13 cellular contexts compared by ENCODE assay signal in the genomic region with DNA sequence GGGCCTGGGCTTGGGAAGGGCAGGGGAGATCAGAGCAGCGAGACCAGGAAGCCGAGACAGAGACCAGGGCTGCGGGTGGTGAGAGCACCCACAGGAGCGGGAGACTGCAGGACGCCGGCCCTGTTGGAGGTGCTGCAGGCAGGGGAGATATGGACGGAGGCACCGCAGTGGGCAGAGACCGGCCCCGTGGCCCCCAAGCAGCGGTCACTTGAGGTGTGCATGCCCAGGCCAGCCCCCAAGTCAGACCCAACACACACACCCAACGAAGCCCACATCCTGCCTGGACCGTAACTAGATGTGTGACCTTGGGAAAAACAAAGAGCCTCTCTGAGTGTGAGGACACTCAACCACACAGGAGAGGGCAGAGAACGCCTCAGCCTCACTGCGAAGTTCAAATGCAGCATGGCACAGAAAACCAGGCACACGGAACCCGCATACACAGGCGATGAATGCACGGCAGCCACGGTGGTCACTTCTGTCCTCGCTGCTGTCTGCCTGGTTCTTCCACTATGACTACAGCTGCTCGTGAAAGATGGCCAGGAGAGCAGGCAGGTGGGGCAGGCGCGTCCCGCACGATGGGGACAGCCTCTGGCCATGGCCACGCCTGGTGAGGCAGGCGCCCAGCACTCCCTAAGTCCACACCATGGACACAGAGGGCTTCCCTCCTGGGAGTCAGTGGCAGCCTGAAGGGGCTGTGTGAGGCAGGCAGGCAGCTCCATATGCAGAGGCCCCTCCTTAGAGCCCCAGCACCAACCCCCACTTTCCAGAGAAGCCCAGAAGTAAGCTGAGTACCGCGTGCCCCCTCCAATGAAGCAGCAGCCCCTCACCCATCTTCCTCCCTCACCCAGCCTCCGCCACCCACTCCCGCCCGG.
A peak's percentile ranks its signal among the peaks of the same experiment; 100 is the strongest.
DNase-seq lines count a peak whose midpoint lies in the region; ATAC-seq and TF ChIP-seq lines count a peak whose summit lies in the region.
"Had no signal": no experiment of that assay in that cellular context is flagged by ENCODE, and none has a peak within 500 bp of the region (broad histone marks: within the 10 kb centered on the region; RNA-seq: fewer than 3 reads in every experiment).

No MANE protein-coding gene starts in this region.

- H3K36me3 ChIP-seq in thoracic aorta = no peaks in the 10 kb centered on the region

- H3K27me3 Mint-ChIP-seq in brain (peaks cover 7% of the 10 kb centered on the region), memory B cell (no peaks in the 10 kb centered on the region)
- H3K27me3 Mint-ChIP-seq: activated CD8-positive, alpha-beta T cell treated with anti-CD3 and anti-CD28 coated beads for 36 hours had no signal

- H3K27me3 ChIP-seq in thoracic aorta (replicated peaks; ENCODE audit: insufficient read depth) = no peaks in the 10 kb centered on the region

- H3K9me3 ChIP-seq in thoracic aorta = no peaks in the 10 kb centered on the region

- peak overlapping the region; percentile 62 for H3K4me3 ChIP-seq in thoracic aorta

- H3K9me3 Mint-ChIP-seq in brain (peaks cover 0 to 13% (median 6%) of the 10 kb centered on the region in 5 experiments), memory B cell (no peaks in the 10 kb centered on the region)
- H3K9me3 Mint-ChIP-seq: activated CD8-positive, alpha-beta T cell treated with anti-CD3 and anti-CD28 coated beads for 36 hours; activated naive CD4-positive, alpha-beta T cell treated with anti-CD3 and anti-CD28 coated beads for 36 hours had no signal

- no peak for ATAC-seq in memory B cell (ENCODE audit: low read depth)
- ATAC-seq in thoracic aorta (ENCODE audit: insufficient number of reproducible peaks, low FRiP score, low read depth) = no peak
- no peak for ATAC-seq in GM21619 (IDR thresholded peaks at IDR 0.05; ENCODE audit: unreplicated experiment)
- ATAC-seq: activated CD8-positive, alpha-beta T cell treated with anti-CD3 and anti-CD28 coated beads for 36 hours had no signal

- H3K4me3 Mint-ChIP-seq in brain (no peak overlapping the region), memory B cell (no peak overlapping the region)
- H3K4me3 Mint-ChIP-seq: activated CD8-positive, alpha-beta T cell treated with anti-CD3 and anti-CD28 coated beads for 36 hours; activated naive CD4-positive, alpha-beta T cell treated with anti-CD3 and anti-CD28 coated beads for 36 hours had no signal

- peak; percentile 15 for DNase-seq in activated CD8-positive, alpha-beta memory T cell treated with anti-CD3 and anti-CD28 coated beads, Interleukin-2, amount 50 U/mL, for 4 hours
- no peak for DNase-seq in activated CD8-positive, alpha-beta memory T cell treated with anti-CD3 and anti-CD28 coated beads for 24 hours
- DNase-seq in memory B cell (ENCODE audit: low spot score in 2 of 2) (no peak), thoracic aorta (ENCODE audit: low spot score) (no peak), GDM1 (lab: John Stamatoyannopoulos, UW) (no peak), hepatic stellate cell (ENCODE audit: low spot score) (no peak)
- DNase-seq: activated CD8-positive, alpha-beta T cell treated with anti-CD3 and anti-CD28 coated beads for 36 hours; activated naive CD4-positive, alpha-beta T cell treated with anti-CD3 and anti-CD28 coated beads for 36 hours; Calu3; NCI-H1092 treated with DMSO at 0.1 percent for 48 hours; NCI-H446 had no signal

- H3K4me1 ChIP-seq in thoracic aorta (ENCODE audit: control insufficient read depth in 1 of 2, low read depth in 2 of 2) = peaks cover 6 to 23% of the 10 kb centered on the region in 2 donors

- no peak overlapping the region for H3K27ac ChIP-seq in thoracic aorta

- H3K4me1 Mint-ChIP-seq in brain = peaks cover 66% of the 10 kb centered on the region
- peaks cover 23% of the 10 kb centered on the region for H3K4me1 Mint-ChIP-seq in memory B cell

- TF ChIP-seq CTCF in brain (conservative IDR thresholded peaks at IDR 0.05) (no peak), thoracic aorta (IDR thresholded peaks at IDR 0.05) (no peak)

- H3K27ac Mint-ChIP-seq in brain = peak overlapping the region; percentile 64 to 96 (median 92)
- H3K27ac Mint-ChIP-seq in memory B cell = peak overlapping the region; percentile 93
- H3K27ac Mint-ChIP-seq: activated CD8-positive, alpha-beta T cell treated with anti-CD3 and anti-CD28 coated beads for 36 hours; activated naive CD4-positive, alpha-beta T cell treated with anti-CD3 and anti-CD28 coated beads for 36 hours had no signal

- H3K36me3 Mint-ChIP-seq in brain (peaks cover 6% of the 10 kb centered on the region), memory B cell (peaks cover 9% of the 10 kb centered on the region)
